Comparison of ENCODE assay signal across 7 cellular contexts in the genomic region with DNA sequence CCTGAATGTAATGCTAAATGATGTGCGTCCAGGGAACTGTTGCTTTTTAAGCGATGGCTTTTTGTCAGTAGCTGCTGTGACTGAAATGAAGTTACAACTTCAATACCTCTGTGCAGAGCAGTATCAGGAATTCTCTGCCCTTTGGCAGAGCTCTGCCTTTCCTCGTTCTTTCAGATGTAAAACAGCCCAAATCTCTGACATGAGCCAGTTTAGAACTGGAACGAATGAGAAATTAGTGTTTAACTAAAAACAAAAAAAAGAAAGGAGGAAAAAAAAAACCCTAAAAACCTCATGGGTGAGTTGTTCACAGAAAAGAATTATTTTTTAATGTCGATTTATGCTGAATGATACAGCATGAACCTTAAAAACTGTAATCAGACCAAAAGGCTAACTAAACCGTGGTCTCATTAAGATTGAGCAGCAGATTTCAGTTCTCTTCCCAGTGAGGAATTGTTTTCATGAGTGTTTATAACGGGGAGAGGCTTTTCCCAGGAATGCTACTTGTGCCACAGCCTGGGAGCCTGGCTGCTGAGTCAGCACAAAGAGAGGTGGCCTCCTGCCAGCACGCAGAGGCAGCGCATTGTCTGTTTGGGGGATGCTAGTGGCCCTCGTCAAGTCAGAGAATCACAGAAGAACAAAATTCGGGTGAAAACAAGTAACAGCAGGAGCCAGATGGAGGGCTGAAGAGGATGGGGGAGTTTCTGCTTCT.
DNase-seq lines count a peak whose midpoint lies in the region; ATAC-seq and TF ChIP-seq lines count a peak whose summit lies in the region.

No MANE protein-coding gene starts in this region.

- H3K36me3 ChIP-seq in left lung: no peaks in the 10 kb centered on the region
- H3K36me3 ChIP-seq in tibial nerve: no peaks in the 10 kb centered on the region

- DNase-seq in NCI-H1105 (lab: John Stamatoyannopoulos, UW) (peak; percentile 75), coronary artery (ENCODE audit: low spot score) (no peak), left lung (peak in 1 of 2 donors; percentile 50), tibial nerve (ENCODE audit: low spot score in 2 of 2) (peak; percentile 38 to 40), HuH-7 (ENCODE audit: low spot score) (no peak), T-helper 2 cell (no peak)

- ATAC-seq in left lung (peak; percentile 43), GM19328 (IDR thresholded peaks at IDR 0.05; ENCODE audit: unreplicated experiment) (no peak)

- H3K27me3 ChIP-seq in left lung (peaks cover 0 to 22% of the 10 kb centered on the region in 2 donors), tibial nerve (no peaks in the 10 kb centered on the region)

- intact Hi-C loops in left lung (cut with DNase I): no loop called here

- TF ChIP-seq CTCF in coronary artery (IDR thresholded peaks at IDR 0.05) (no peak), left lung (IDR thresholded peaks at IDR 0.05) (no peak), tibial nerve (IDR thresholded peaks at IDR 0.05) (no peak)

- H3K27ac ChIP-seq in coronary artery (peak overlapping the region; percentile 34 to 41), left lung (peak overlapping the region in 1 of 2 donors; percentile 57), tibial nerve (peak overlapping the region; percentile 26 to 82 (median 70))

- TF ChIP-seq EP300 in tibial nerve (IDR thresholded peaks at IDR 0.05): peak in 1 of 2 donors; percentile 62

- H3K4me1 ChIP-seq in left lung (no peaks in the 10 kb centered on the region), tibial nerve (peaks cover 0 to 75% (median 23%) of the 10 kb centered on the region in 4 donors)

- WGBS in tibial nerve, 2 donors: 12 to 20% methylated on average over 11 of the region's 11 CpGs

- H3K9me3 ChIP-seq in left lung (no peaks in the 10 kb centered on the region), tibial nerve (no peaks in the 10 kb centered on the region)

- TF ChIP-seq POLR2A in tibial nerve (IDR thresholded peaks at IDR 0.05): no peak

- H3K4me3 ChIP-seq in coronary artery (peak overlapping the region; percentile 63), left lung (no peak overlapping the region), tibial nerve (peak overlapping the region in 2 of 4 donors; percentile 25 to 28)

Comparison
In these comparisons a context has a peak if more than half of its experiments do, and no peak if none do; other contexts are left out.
1. DNase-seq: peak in NCI-H1105 (single experiment) and tibial nerve (2 of 2); none in coronary artery (single experiment), HuH-7 (single experiment) and T-helper 2 cell (0 of 5).